1 cellular context compared by ENCODE assay signal in the genomic region with DNA sequence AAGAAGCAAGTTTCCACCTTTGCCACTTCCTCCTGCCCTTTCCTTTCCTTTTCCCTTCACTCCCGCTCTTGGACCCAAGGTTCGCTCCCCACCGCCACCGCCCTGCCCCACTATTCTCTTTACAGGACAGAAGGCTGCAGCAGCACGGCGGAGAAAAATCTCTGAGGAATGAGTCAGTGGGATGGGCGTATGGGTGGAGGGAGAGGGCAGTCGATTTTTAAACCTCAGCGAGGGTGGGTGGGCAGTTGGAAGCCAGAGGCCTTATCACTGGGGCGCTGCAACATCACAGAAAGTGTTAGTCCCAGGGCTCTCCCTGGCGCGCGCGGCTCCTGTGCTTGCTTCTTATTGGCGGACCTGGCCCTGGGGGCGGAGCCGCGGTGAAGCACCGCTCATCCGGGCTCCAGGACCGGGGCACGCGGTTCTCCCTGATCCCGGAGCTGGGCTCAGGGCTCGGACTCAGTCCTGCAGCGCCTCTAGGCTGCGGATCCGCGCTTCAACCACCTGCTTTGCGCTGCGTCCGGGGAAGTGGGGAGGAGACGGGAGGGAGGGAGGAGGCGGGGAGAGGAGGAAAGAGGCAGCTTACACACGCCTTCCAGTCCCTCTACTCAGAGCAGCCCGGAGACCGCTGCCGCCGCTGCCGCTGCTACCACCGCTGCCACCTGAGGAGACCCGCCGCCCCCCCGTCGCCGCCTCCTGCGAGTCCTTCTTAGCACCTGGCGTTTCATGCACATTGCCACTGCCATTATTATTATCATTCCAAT.
TF ChIP-seq lines count a peak whose summit lies in the region.

A gene (plus strand): TSS at position 608 of the 761 bp plus-strand sequence.

TF ChIP-seq in IMR-90, 13 proteins besides CTCF, POLR2A, EP300 and RAD21:
- TF ChIP-seq SMC3 (IDR thresholded peaks at IDR 0.05; ENCODE audit: low read depth, low read length) (peak; percentile 89), BHLHE40 (IDR thresholded peaks at IDR 0.05; ENCODE audit: low read depth, low read length) (no peak), CEBPB (IDR thresholded peaks at IDR 0.05; ENCODE audit: low read depth, low read length) (no peak), MAFK (IDR thresholded peaks at IDR 0.05; ENCODE audit: low read depth, low read length) (no peak), MXI1 (IDR thresholded peaks at IDR 0.05; ENCODE audit: borderline replicate concordance, low read depth, low read length) (peak; percentile 86; the same call in 1 of the 2 replicates), CHD1 (IDR thresholded peaks at IDR 0.05; ENCODE audit: low read depth, low read length) (no peak), NFE2L2 (IDR thresholded peaks at IDR 0.05; ENCODE audit: low read depth, low read length) (peak; percentile 6; the same call in 1 of the 2 replicates), RCOR1 (IDR thresholded peaks at IDR 0.05; ENCODE audit: insufficient replicate concordance, low read length) (peak; percentile 68), RFX5 (IDR thresholded peaks at IDR 0.05; ENCODE audit: low read depth, low read length) (no peak), MAZ (IDR thresholded peaks at IDR 0.05; ENCODE audit: borderline replicate concordance, low read depth, low read length) (peak; percentile 100), FOS (IDR thresholded peaks at IDR 0.05; ENCODE audit: low read depth, low read length) (peak; percentile 61; the same call in 1 of the 2 replicates)
- TF ChIP-seq, protein P1, sequence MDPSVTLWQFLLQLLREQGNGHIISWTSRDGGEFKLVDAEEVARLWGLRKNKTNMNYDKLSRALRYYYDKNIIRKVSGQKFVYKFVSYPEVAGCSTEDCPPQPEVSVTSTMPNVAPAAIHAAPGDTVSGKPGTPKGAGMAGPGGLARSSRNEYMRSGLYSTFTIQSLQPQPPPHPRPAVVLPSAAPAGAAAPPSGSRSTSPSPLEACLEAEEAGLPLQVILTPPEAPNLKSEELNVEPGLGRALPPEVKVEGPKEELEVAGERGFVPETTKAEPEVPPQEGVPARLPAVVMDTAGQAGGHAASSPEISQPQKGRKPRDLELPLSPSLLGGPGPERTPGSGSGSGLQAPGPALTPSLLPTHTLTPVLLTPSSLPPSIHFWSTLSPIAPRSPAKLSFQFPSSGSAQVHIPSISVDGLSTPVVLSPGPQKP (IDR thresholded peaks at IDR 0.05; ENCODE audit: borderline replicate concordance, low read depth, low read length), result no peak
- TF ChIP-seq, protein P2, sequence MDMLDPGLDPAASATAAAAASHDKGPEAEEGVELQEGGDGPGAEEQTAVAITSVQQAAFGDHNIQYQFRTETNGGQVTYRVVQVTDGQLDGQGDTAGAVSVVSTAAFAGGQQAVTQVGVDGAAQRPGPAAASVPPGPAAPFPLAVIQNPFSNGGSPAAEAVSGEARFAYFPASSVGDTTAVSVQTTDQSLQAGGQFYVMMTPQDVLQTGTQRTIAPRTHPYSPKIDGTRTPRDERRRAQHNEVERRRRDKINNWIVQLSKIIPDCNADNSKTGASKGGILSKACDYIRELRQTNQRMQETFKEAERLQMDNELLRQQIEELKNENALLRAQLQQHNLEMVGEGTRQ (IDR thresholded peaks at IDR 0.05; ENCODE audit: low read depth, low read length), result peak; percentile 64
